Comparison of ENCODE assay signal across 7 cellular contexts in genomic region chr4:138052806-138053465, GRCh38.
A peak's percentile ranks its signal among the peaks of the same experiment; 100 is the strongest.
DNase-seq lines count a peak whose midpoint lies in the region; ATAC-seq and TF ChIP-seq lines count a peak whose summit lies in the region.
"Not testable (repeated sequence)": the region's sequence is repeated elsewhere in the genome, so short reads cannot be mapped to it uniquely, and the experiment has no call there.

No MANE protein-coding gene starts in this region.

- not testable (repeated sequence) for TF ChIP-seq EP300 in transverse colon (IDR thresholded peaks at IDR 0.05; ENCODE audit: low read depth)

- H3K4me1 ChIP-seq in ascending aorta, transverse colon: not testable (repeated sequence)

- not testable (repeated sequence) for H3K9me3 ChIP-seq in ascending aorta, transverse colon

- not testable (repeated sequence) for ATAC-seq in left ventricle myocardium superior
- peak; percentile 35 for ATAC-seq in omental fat pad (ENCODE audit: low FRiP score)

- not testable (repeated sequence) for H3K36me3 ChIP-seq in ascending aorta, transverse colon

- not testable (repeated sequence) for H3K9me3 Mint-ChIP-seq in HFFc6; chondrocyte (ENCODE audit: low read depth)

- H3K4me1 Mint-ChIP-seq in HFFc6 (ENCODE audit: low read depth) (peaks cover 88% of the 10 kb centered on the region), chondrocyte (ENCODE audit: low read depth) (peaks cover 30% of the 10 kb centered on the region)

- WGBS in transverse colon (ENCODE audit: low coverage in 1 of 2), 2 donors: 77 to 86% methylated on average over 7 to 23 of the region's 31 CpGs

- DNase-seq in HFFc6; ascending aorta (ENCODE audit: low spot score in 2 of 2); omental fat pad (ENCODE audit: low spot score); transverse colon: not testable (repeated sequence)
- peak; percentile 15 for DNase-seq in RPMI7951 (ENCODE audit: low read depth)
- peak; percentile 77 for DNase-seq in chondrocyte (ENCODE audit: low spot score)
- DNase-seq in left ventricle myocardium superior: peak; percentile 21

- H3K27me3 Mint-ChIP-seq in HFFc6 (ENCODE audit: insufficient read depth); chondrocyte (ENCODE audit: low read depth): not testable (repeated sequence)

- not testable (repeated sequence) for TF ChIP-seq POLR2A in transverse colon (IDR thresholded peaks at IDR 0.05)

- H3K27ac ChIP-seq in ascending aorta (peak overlapping the region; percentile 18 to 65), transverse colon (peak overlapping the region in 3 of 4 donors; percentile 9 to 61 (median 33))

- in situ Hi-C loops in transverse colon (cut with MboI; ENCODE audit: low pct_ligation_motif_present in 1 of 4, low pct_unique_long_range_greater_than_20kb in 1 of 4, low sequenced_read_pairs in 3 of 4): not testable (repeated sequence)

- TF ChIP-seq CTCF in HFFc6 (IDR thresholded peaks at IDR 0.05); ascending aorta (IDR thresholded peaks at IDR 0.05); chondrocyte (IDR thresholded peaks at IDR 0.05); omental fat pad (IDR thresholded peaks at IDR 0.05); transverse colon (IDR thresholded peaks at IDR 0.05): not testable (repeated sequence)

- H3K4me3 Mint-ChIP-seq in HFFc6; chondrocyte (ENCODE audit: unreplicated experiment): not testable (repeated sequence)

- H3K27ac Mint-ChIP-seq in HFFc6: peak overlapping the region; percentile 80
- H3K27ac Mint-ChIP-seq in chondrocyte (ENCODE audit: unreplicated experiment): not testable (repeated sequence)

- not testable (repeated sequence) for H3K27me3 ChIP-seq in ascending aorta, transverse colon

- peaks cover 14% of the 10 kb centered on the region; the same call in 1 of the 2 replicates for H3K36me3 Mint-ChIP-seq in HFFc6 (ENCODE audit: low read depth)
- not testable (repeated sequence) for H3K36me3 Mint-ChIP-seq in chondrocyte (ENCODE audit: low read depth)

- intact Hi-C loops in ascending aorta (cut with DNase I); left ventricle myocardium superior (cut with micrococcal nuclease); transverse colon (cut with DNase I; ENCODE audit: low total_unique reads): not testable (repeated sequence)

- not testable (repeated sequence) for H3K4me3 ChIP-seq in ascending aorta, transverse colon
